31 cellular contexts compared by ENCODE assay signal in the genomic region with DNA sequence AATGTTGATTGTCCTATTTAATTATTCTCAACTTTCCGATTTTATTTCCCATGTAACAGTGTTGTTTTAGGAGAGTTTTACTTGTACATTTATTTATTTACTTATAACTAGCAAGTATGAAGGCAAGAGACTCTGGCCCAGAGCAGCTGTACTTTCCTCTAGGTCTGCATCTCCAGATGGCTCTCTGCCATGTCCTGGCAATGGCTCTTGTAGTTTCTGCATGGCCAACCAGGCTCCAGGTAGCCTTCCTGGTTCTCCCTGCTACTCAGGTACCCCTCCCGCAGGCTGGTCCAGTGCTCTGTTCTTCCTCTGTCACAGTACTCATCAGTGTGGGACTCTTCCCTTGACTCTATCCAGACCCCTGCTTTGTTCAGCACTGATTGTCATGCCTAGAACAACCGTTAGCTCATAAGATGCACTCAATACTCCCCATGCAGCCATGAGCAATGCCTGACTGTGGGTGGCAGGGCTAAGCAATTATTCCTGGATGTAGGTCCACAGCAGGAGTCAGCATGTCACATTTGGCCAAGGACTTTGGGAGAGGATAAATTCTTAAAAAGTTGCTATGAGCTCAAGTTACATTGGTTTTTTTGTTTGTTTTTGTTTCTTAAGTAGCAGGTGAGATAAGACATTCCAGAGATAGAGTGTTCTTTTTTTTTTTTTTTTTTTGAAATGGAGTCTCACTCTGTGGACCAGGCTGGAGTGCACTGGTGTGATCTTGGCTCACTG. TPM values are rescaled to one million over a fixed set of nuclear protein-coding genes. Genes with fewer than 3 reads are reported as not detected.
DNase-seq lines count a peak whose midpoint lies in the region; ATAC-seq, FAIRE-seq and TF ChIP-seq lines count a peak whose summit lies in the region.
"Had no signal": no experiment of that assay in that cellular context is flagged by ENCODE, and none has a peak within 500 bp of the region (broad histone marks: within the 10 kb centered on the region; RNA-seq: fewer than 3 reads in every experiment).

No MANE protein-coding gene starts in this region.

- no peak for FAIRE-seq in GM12892 (lab: Jason Lieb, UNC)
- FAIRE-seq: HepG2, islet of Langerhans had no signal

- no peaks in the 10 kb centered on the region for H3K36me3 ChIP-seq in prostate gland
- H3K36me3 ChIP-seq: ovary had no signal

- intact Hi-C loops in prostate gland (cut with DNase I) = no loop called here

- no peak for ATAC-seq in SK-N-SH treated with all-trans-retinoic acid at 6 μM for 48 hours
- ATAC-seq: activated CD8-positive, alpha-beta memory T cell treated with anti-CD3 and anti-CD28 coated beads, Interleukin-2, amount 10 ng/mL, durations not matched to agents 7 days and 5 days; activated T-cell treated with anti-CD3 and anti-CD28 coated beads, Interleukin-2, amount 50 U/mL, for 72 hours; HepG2; mucosa of descending colon; right cardiac atrium had no signal

- H3K4me1 ChIP-seq in prostate gland (replicated peaks) = no peaks in the 10 kb centered on the region
- H3K4me1 ChIP-seq: testis had no signal

- H3K9me3 ChIP-seq in prostate gland = no peaks in the 10 kb centered on the region
- H3K9me3 ChIP-seq: mucosa of descending colon, ovary, testis had no signal

- H3K27me3 ChIP-seq in prostate gland (replicated peaks; ENCODE audit: insufficient read depth) = no peaks in the 10 kb centered on the region
- H3K27me3 ChIP-seq: ovary, testis had no signal

- no peak overlapping the region for H3K4me3 ChIP-seq in prostate gland
- H3K4me3 ChIP-seq: mucosa of descending colon, ovary, SK-N-MC, testis had no signal

- no peak for TF ChIP-seq CTCF in prostate gland (IDR thresholded peaks at IDR 0.05)

- no peak for DNase-seq in HEK293T (ENCODE audit: extremely low spot score)
- DNase-seq in NCI-H2196 (lab: John Stamatoyannopoulos, UW; ENCODE audit: unreplicated experiment) = peak; percentile 58
- peak; percentile 22 for DNase-seq in cerebellar cortex (ENCODE audit: low spot score)
- DNase-seq in prostate gland (ENCODE audit: low spot score) = peak; percentile 19
- DNase-seq in GM12892 (ENCODE audit: insufficient read length) = no peak
- no peak for DNase-seq in SHP77 treated with DMSO at 0.1 percent for 48 hours (lab: John Stamatoyannopoulos, UW)
- DNase-seq: activated CD4-positive, alpha-beta T cell treated with anti-CD3 and anti-CD28 coated beads, Interleukin-2, amount 10 ng/mL, durations not matched to agents 24 days and 14 days; activated CD8-positive, alpha-beta memory T cell treated with anti-CD3 and anti-CD28 coated beads, Interleukin-2, amount 10 ng/mL, durations not matched to agents 7 days and 5 days; activated naive CD4-positive, alpha-beta T cell treated with anti-CD3 and anti-CD28 coated beads for 36 hours; activated T-cell treated with anti-CD3 and anti-CD28 coated beads, Interleukin-2, amount 50 U/mL, for 72 hours; amniotic stem cell; HCEC 1CT; mucosa of descending colon; NCI-H2081 treated with DMSO at 0.1 percent for 48 hours; NCI-H524 treated with DMSO at 0.1 percent for 48 hours; ovary; right cardiac atrium; RPMI8226; stimulated activated CD4-positive, alpha-beta T cell treated with anti-CD3 and anti-CD28 coated beads, Interleukin-4, amount 100 ng/mL, for 24 hours; stimulated activated naive CD4-positive, alpha-beta T cell; T-helper 2 cell; testis had no signal

- 65% methylated on average over 3 of the region's 3 CpGs for WGBS in prostate gland

- TF ChIP-seq POLR2A in prostate gland (IDR thresholded peaks at IDR 0.05) (no peak), GM12892 (IDR thresholded peaks at IDR 0.05; ENCODE audit: low read depth, low read length) (no peak)

- CTCF ChIA-PET in HEK293T (lab: Yijun Ruan, JAX) = no interaction called here

- POLR2A ChIA-PET in HEK293T (lab: Yijun Ruan, JAX) = no interaction called here

- no peak overlapping the region for H3K27ac ChIP-seq in prostate gland
- H3K27ac ChIP-seq: ovary, SK-N-MC, testis had no signal

TF ChIP-seq in HEK293T, 16 proteins besides CTCF, POLR2A, EP300 and RAD21:
- TF ChIP-seq CTBP1 (IDR thresholded peaks at IDR 0.05; ENCODE audit: borderline replicate concordance) (peak; percentile 44; the same call in 1 of the 2 replicates), BHLHE40 (IDR thresholded peaks at IDR 0.05; ENCODE audit: borderline replicate concordance) (no peak), FOXA1 (IDR thresholded peaks at IDR 0.05) (no peak), HDGF (IDR thresholded peaks at IDR 0.05; ENCODE audit: borderline replicate concordance) (no peak), ZNF384 (IDR thresholded peaks at IDR 0.05) (peak; percentile 83)

TF ChIP-seq in SK-N-SH treated with all-trans-retinoic acid at 6 μM for 48 hours, 23 proteins besides CTCF, POLR2A, EP300 and RAD21 (continues in another document):
- TF ChIP-seq, protein P1, sequence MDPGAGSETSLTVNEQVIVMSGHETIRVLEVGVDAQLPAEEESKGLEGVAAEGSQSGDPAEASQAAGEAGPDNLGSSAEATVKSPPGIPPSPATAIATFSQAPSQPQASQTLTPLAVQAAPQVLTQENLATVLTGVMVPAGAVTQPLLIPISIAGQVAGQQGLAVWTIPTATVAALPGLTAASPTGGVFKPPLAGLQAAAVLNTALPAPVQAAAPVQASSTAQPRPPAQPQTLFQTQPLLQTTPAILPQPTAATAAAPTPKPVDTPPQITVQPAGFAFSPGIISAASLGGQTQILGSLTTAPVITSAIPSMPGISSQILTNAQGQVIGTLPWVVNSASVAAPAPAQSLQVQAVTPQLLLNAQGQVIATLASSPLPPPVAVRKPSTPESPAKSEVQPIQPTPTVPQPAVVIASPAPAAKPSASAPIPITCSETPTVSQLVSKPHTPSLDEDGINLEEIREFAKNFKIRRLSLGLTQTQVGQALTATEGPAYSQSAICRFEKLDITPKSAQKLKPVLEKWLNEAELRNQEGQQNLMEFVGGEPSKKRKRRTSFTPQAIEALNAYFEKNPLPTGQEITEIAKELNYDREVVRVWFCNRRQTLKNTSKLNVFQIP (CRISPR knock-in tag; IDR thresholded peaks at IDR 0.05; ENCODE audit: borderline replicate concordance, low read depth) = no peak
- no peak for TF ChIP-seq GLIS3 (CRISPR knock-in tag; IDR thresholded peaks at IDR 0.05)
- TF ChIP-seq TOX (CRISPR knock-in tag; IDR thresholded peaks at IDR 0.05; ENCODE audit: borderline replicate concordance) = no peak
- TF ChIP-seq PATZ1 (CRISPR knock-in tag; IDR thresholded peaks at IDR 0.05; ENCODE audit: borderline replicate concordance) = no peak
- TF ChIP-seq RARB (CRISPR knock-in tag; IDR thresholded peaks at IDR 0.05) = no peak
- no peak for TF ChIP-seq ZFP30 (CRISPR knock-in tag; IDR thresholded peaks at IDR 0.05)
- no peak for TF ChIP-seq OSR1 (CRISPR knock-in tag; IDR thresholded peaks at IDR 0.05)
- TF ChIP-seq ZFP3 (CRISPR knock-in tag; IDR thresholded peaks at IDR 0.05) = no peak
- no peak for TF ChIP-seq CSDC2 (CRISPR knock-in tag; IDR thresholded peaks at IDR 0.05)
- no peak for TF ChIP-seq ZNF565 (CRISPR knock-in tag; conservative IDR thresholded peaks at IDR 0.05; ENCODE audit: low read depth)
- no peak for TF ChIP-seq SNAI2 (CRISPR knock-in tag; IDR thresholded peaks at IDR 0.05)
- no peak for TF ChIP-seq BACH2 (CRISPR knock-in tag; IDR thresholded peaks at IDR 0.05; ENCODE audit: borderline replicate concordance)
- no peak for TF ChIP-seq TSHZ2 (CRISPR knock-in tag; IDR thresholded peaks at IDR 0.05)

RNA-seq across cellular contexts. Expression of gene IL20, which starts 10.9 kb away (rescaled TPM):
- total RNA-seq in prostate gland = not detected
- not detected for polyA plus RNA-seq in GM12892 (2012; ENCODE audit: missing spikeins)
- total RNA-seq: activated CD4-positive, alpha-beta T cell treated with anti-CD3 and anti-CD28 coated beads, Interleukin-2, amount 10 ng/mL, durations not matched to agents 24 days and 14 days; activated CD8-positive, alpha-beta memory T cell treated with anti-CD3 and anti-CD28 coated beads, Interleukin-2, amount 10 ng/mL, durations not matched to agents 7 days and 5 days; cardiac septum; dermis microvascular lymphatic vessel endothelial cell; fibroblast of lung; HepG2; lower leg skin; mucosa of descending colon; right cardiac atrium had no signal
- polyA plus RNA-seq: CD14-positive monocyte, fibroblast of lung, right cardiac atrium had no signal

RNA-seq across cellular contexts. Expression of gene IL24, which starts 42.7 kb away (rescaled TPM):
- total RNA-seq in prostate gland = not detected
- polyA plus RNA-seq in GM12892 (2012; ENCODE audit: missing spikeins) = 12.3 TPM
- total RNA-seq: activated CD8-positive, alpha-beta memory T cell treated with anti-CD3 and anti-CD28 coated beads, Interleukin-2, amount 10 ng/mL, durations not matched to agents 7 days and 5 days; cardiac septum; dermis microvascular lymphatic vessel endothelial cell; HepG2; lower leg skin; mucosa of descending colon; right cardiac atrium; testis had no signal
- polyA plus RNA-seq: CD14-positive monocyte, HepG2, right cardiac atrium had no signal

Comparison
In these comparisons a context has a peak if more than half of its experiments do, and no peak if none do; other contexts are left out.
1. DNase-seq: peak in NCI-H2196 (single experiment), cerebellar cortex (single experiment) and prostate gland (single experiment); none in HEK293T (single experiment), GM12892 (single experiment) and SHP77 treated with DMSO at 0.1 percent for 48 hours (single experiment).